Comparison of ENCODE assay signal across 15 cellular contexts in genomic region chr10:110416776-110417732, GRCh38.
DNase-seq lines count a peak whose midpoint lies in the region; ATAC-seq and TF ChIP-seq lines count a peak whose summit lies in the region.
"Had no signal": no experiment of that assay in that cellular context is flagged by ENCODE, and none has a peak within 500 bp of the region (broad histone marks: within the 10 kb centered on the region; RNA-seq: fewer than 3 reads in every experiment).

No MANE protein-coding gene starts in this region.

- H3K79me2 ChIP-seq in mammary epithelial cell (ENCODE audit: insufficient read depth, low read length) (no peaks in the 10 kb centered on the region), trophoblast cell (ENCODE audit: control insufficient read depth, insufficient read depth, low read length, poor library complexity) (no peaks in the 10 kb centered on the region)

- H3K4ac ChIP-seq in trophoblast cell (ENCODE audit: low read depth, low read length) = no peak overlapping the region

- no peak overlapping the region for H3K14ac ChIP-seq in trophoblast cell (ENCODE audit: low read length)

- ATAC-seq in GM18519 (IDR thresholded peaks at IDR 0.05; ENCODE audit: low FRiP score, unreplicated experiment) = no peak

- no peak overlapping the region for H3K4me2 ChIP-seq in mammary epithelial cell (ENCODE audit: insufficient read depth, low read depth, low read length)
- no peak overlapping the region for H3K4me2 ChIP-seq in trophoblast cell (ENCODE audit: low read length)
- H3K4me2 ChIP-seq: neural progenitor cell had no signal

- H3K4me1 ChIP-seq in mammary epithelial cell (ENCODE audit: insufficient read depth, low read length) = peaks cover 55% of the 10 kb centered on the region
- H3K4me1 ChIP-seq in trophoblast cell (ENCODE audit: control insufficient read depth in 1 of 2, insufficient read depth in 2 of 2, low read length in 2 of 2) = peaks cover 22 to 23% of the 10 kb centered on the region in 2 experiments

- peak overlapping the region; percentile 30 for H2BK120ac ChIP-seq in trophoblast cell (ENCODE audit: insufficient read depth, low read length, poor library complexity)

- WGBS in mammary epithelial cell (ENCODE audit: low coverage, missing lambda C conversion rate) = 32% methylated on average over 7 of the region's 7 CpGs
- WGBS in trophoblast cell (ENCODE audit: extremely low coverage, insufficient coverage, insufficient read length) = no CpG with 5 or more reads among the region's 7 CpGs

- H4K8ac ChIP-seq in trophoblast cell (ENCODE audit: low read depth, low read length) = no peak overlapping the region

- peaks cover 19% of the 10 kb centered on the region for H3K79me1 ChIP-seq in trophoblast cell (ENCODE audit: low read length)

- in situ Hi-C loops in mammary epithelial cell (cut with MboI; ENCODE audit: low sequenced_read_pairs in 2 of 2) = no loop called here

- dilution Hi-C loops in mammary epithelial cell (cut with HindIII; ENCODE audit: low sequenced_read_pairs) = loop anchor here (10.0 kb wide), 1 partner anchor 92 kb away; no protein-coding TSS in a partner anchor

- H4K20me1 ChIP-seq in mammary epithelial cell (ENCODE audit: insufficient read depth, low read length) = no peaks in the 10 kb centered on the region

- H2AK5ac ChIP-seq in trophoblast cell (ENCODE audit: low read length) = no peak overlapping the region

- peak overlapping the region; percentile 27 for H2BK12ac ChIP-seq in trophoblast cell (ENCODE audit: low read length)

- H3K9me3 ChIP-seq in mammary epithelial cell (replicated peaks; ENCODE audit: insufficient read depth, low read length) = peaks cover 4% of the 10 kb centered on the region
- peaks cover 5% of the 10 kb centered on the region for H3K9me3 ChIP-seq in trophoblast cell (ENCODE audit: insufficient read depth, low read depth, low read length)

- DNase-seq in NCI-H2029 (lab: John Stamatoyannopoulos, UW) = peak; percentile 7
- no peak for DNase-seq in NCI-H2029 treated with DMSO at 0.1 percent for 48 hours (lab: John Stamatoyannopoulos, UW)
- DNase-seq in HT-29 (ENCODE audit: low spot score) = peak; percentile 83
- DNase-seq in mammary epithelial cell = peak; percentile 40
- DNase-seq in trophoblast cell = no peak
- no peak for DNase-seq in NCI-H1436 (lab: John Stamatoyannopoulos, UW)
- DNase-seq in activated effector memory CD4-positive, alpha-beta T cell treated with anti-CD3 and anti-CD28 coated beads, Interleukin-2, amount 50 U/mL, for 16 hours = no peak
- DNase-seq: 8988T; activated CD4-positive, alpha-beta T cell treated with anti-CD3 and anti-CD28 coated beads, Interleukin-2, amount 50 U/mL, for 48 hours; activated naive CD4-positive, alpha-beta T cell treated with anti-CD3 and anti-CD28 coated beads, Interleukin-2, amount 10 ng/mL, durations not matched to agents 7 days and 5 days; left ventricle myocardium superior; NCI-H2171 treated with DMSO at 0.1 percent for 48 hours had no signal

- intact Hi-C loops in mammary epithelial cell (cut with micrococcal nuclease) = no loop called here

- no peak overlapping the region for H3K4me3 ChIP-seq in mammary epithelial cell (replicated peaks in 1 of 3; ENCODE audit: insufficient read depth in 1 of 3, low read depth in 2 of 3, low read length in 3 of 3)
- H3K4me3 ChIP-seq in trophoblast cell (ENCODE audit: low read depth, low read length) = no peak overlapping the region
- H3K4me3 ChIP-seq: neural progenitor cell, skin epidermis had no signal

- H3K18ac ChIP-seq in trophoblast cell (ENCODE audit: low read length) = no peak overlapping the region

- no peak overlapping the region for H2BK5ac ChIP-seq in trophoblast cell (ENCODE audit: low read depth, low read length, poor library complexity)

- H3K9ac ChIP-seq in mammary epithelial cell (ENCODE audit: insufficient read depth, low read length) (no peak overlapping the region), trophoblast cell (ENCODE audit: low read length) (no peak overlapping the region)
- H3K9ac ChIP-seq: neural progenitor cell had no signal

- no peak overlapping the region for H4K12ac ChIP-seq in trophoblast cell (ENCODE audit: low read depth, low read length)

- H2AFZ ChIP-seq in mammary epithelial cell (ENCODE audit: low read depth, low read length) = no peak overlapping the region
- H2AFZ ChIP-seq in trophoblast cell (ENCODE audit: insufficient read depth, low read length, poor library complexity) = no peak overlapping the region
- H2AFZ ChIP-seq: neural progenitor cell had no signal

- CTCF ChIA-PET in mammary epithelial cell (lab: Charles Lee; ENCODE audit: low non-redundant PET) = no interaction called here

- peak overlapping the region; percentile 13 for H4K91ac ChIP-seq in trophoblast cell (ENCODE audit: low read depth, low read length)

- BruUV-seq in mammary epithelial cell (replicated peaks; lab: Mats Ljungman, UMichigan) = no TSS peak

- no peak overlapping the region for H3K27ac ChIP-seq in mammary epithelial cell (ENCODE audit: insufficient read depth, low read depth, low read length)
- no peak overlapping the region for H3K27ac ChIP-seq in trophoblast cell (ENCODE audit: low read depth, low read length)
- H3K27ac ChIP-seq: neural progenitor cell had no signal

- H3K27me3 ChIP-seq in mammary epithelial cell (ENCODE audit: insufficient read depth, low read length) (no peaks in the 10 kb centered on the region), trophoblast cell (ENCODE audit: insufficient read depth, low read length) (no peaks in the 10 kb centered on the region)
- H3K27me3 ChIP-seq: neural progenitor cell had no signal

- no peak overlapping the region for H3K23ac ChIP-seq in trophoblast cell (ENCODE audit: low read length)

- H3K36me3 ChIP-seq in mammary epithelial cell (ENCODE audit: insufficient read depth, low read length) = no peaks in the 10 kb centered on the region
- no peaks in the 10 kb centered on the region for H3K36me3 ChIP-seq in trophoblast cell (ENCODE audit: control insufficient read depth in 1 of 2, insufficient read depth in 2 of 2, low read length in 2 of 2)
- H3K36me3 ChIP-seq: neural progenitor cell had no signal

- TF ChIP-seq CTCF in mammary epithelial cell (conservative IDR thresholded peaks at IDR 0.05 in 1 of 2, IDR thresholded peaks at IDR 0.05 in 1 of 2; ENCODE audit: extremely low read depth in 1 of 2, insufficient read depth in 1 of 2, low read depth in 1 of 2, low read length in 2 of 2) = no peak

Comparison
In these comparisons a context has a peak if more than half of its experiments do, and no peak if none do; other contexts are left out.
1. DNase-seq: peak in NCI-H2029 (single experiment), HT-29 (single experiment) and mammary epithelial cell (single experiment); none in NCI-H2029 treated with DMSO at 0.1 percent for 48 hours (single experiment), trophoblast cell (0 of 2), NCI-H1436 (single experiment) and activated effector memory CD4-positive, alpha-beta T cell treated with anti-CD3 and anti-CD28 coated beads, Interleukin-2, amount 50 U/mL, for 16 hours (single experiment).